ENCODE assay signal across 19 cellular contexts in the genomic region with DNA sequence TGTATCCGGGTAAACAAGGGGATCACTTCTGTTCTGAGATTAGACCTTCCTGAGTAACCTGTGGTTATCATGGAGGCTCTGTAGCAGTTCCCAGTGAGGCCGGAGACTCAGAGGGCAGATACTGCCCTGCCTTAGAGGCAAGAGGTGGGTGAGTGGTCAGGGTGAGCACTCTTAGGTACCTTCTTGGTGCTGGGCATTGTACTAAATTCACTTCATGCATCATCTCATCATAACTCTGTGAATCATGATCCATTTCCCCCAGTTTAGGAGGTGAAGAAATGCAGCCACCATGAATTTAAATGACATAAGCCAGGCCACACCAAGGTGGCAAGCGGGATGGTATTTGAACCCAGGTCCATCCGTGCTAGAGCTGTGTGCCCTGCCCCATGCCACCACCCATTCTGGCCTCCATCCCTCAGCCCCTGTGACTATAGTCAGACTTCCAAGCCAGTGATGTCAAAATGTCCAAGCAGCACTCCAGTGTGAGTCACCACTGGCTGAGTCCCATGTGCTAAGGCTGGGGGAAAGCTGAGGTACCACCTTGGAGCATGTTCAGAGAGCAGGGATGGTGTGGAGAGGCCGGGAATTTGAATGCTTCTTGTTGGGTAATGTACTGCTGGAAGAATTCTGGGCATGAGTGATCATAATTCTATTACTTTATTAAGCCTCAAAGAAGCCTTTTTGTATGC.
"Had no signal": no experiment of that assay in that cellular context is flagged by ENCODE, and none has a peak within 500 bp of the region (broad histone marks: within the 10 kb centered on the region; RNA-seq: fewer than 3 reads in every experiment).

No MANE protein-coding gene starts in this region.

- H3K27ac Mint-ChIP-seq: activated CD4-positive, alpha-beta T cell treated with anti-CD3 and anti-CD28 coated beads for 36 hours; activated CD8-positive, alpha-beta T cell treated with anti-CD3 and anti-CD28 coated beads for 36 hours; activated T-cell treated with anti-CD3 and anti-CD28 coated beads, Interleukin-2, amount 50 U/mL, for 72 hours; mesothelial cell of epicardium; neural progenitor cell; stimulated activated naive CD8-positive, alpha-beta T cell treated with anti-CD3 and anti-CD28 coated beads, Interleukin-15, Interleukin-2, amounts not matched to agents 100 ng/mL and 50 ng/mL, for 24 hours had no signal

- H3K79me2 ChIP-seq: parathyroid adenoma had no signal

- H3K4me3 ChIP-seq: colonic mucosa, lower lobe of right lung, neural progenitor cell, right lobe of liver, testis had no signal

- H3K27me3 Mint-ChIP-seq: activated CD4-positive, alpha-beta T cell treated with anti-CD3 and anti-CD28 coated beads for 36 hours; activated CD8-positive, alpha-beta T cell treated with anti-CD3 and anti-CD28 coated beads for 36 hours had no signal

- H3K27ac ChIP-seq: colonic mucosa, lower lobe of right lung, neural progenitor cell, parathyroid adenoma, right lobe of liver, testis, WERI-Rb-1 had no signal

- H3K4me2 ChIP-seq: neural progenitor cell had no signal

- H3K36me3 Mint-ChIP-seq: mesothelial cell of epicardium had no signal

- H3K36me3 ChIP-seq: colonic mucosa, lower lobe of right lung, neural progenitor cell, right lobe of liver, WERI-Rb-1 had no signal

- H3K9me3 Mint-ChIP-seq: activated CD8-positive, alpha-beta T cell treated with anti-CD3 and anti-CD28 coated beads for 36 hours; activated T-cell treated with anti-CD3 and anti-CD28 coated beads, Interleukin-2, amount 50 U/mL, for 72 hours; neural progenitor cell; stimulated activated naive CD8-positive, alpha-beta T cell treated with anti-CD3 and anti-CD28 coated beads, Interleukin-15, Interleukin-2, amounts not matched to agents 100 ng/mL and 50 ng/mL, for 24 hours had no signal

- H3K4me1 Mint-ChIP-seq: activated CD4-positive, alpha-beta T cell treated with anti-CD3 and anti-CD28 coated beads for 36 hours; mesothelial cell of epicardium; neural progenitor cell had no signal

- H3K4me3 Mint-ChIP-seq: activated CD4-positive, alpha-beta T cell treated with anti-CD3 and anti-CD28 coated beads for 36 hours; activated CD8-positive, alpha-beta T cell treated with anti-CD3 and anti-CD28 coated beads for 36 hours; activated T-cell treated with anti-CD3 and anti-CD28 coated beads, Interleukin-2, amount 50 U/mL, for 72 hours; mesothelial cell of epicardium; neural progenitor cell; stimulated activated naive CD8-positive, alpha-beta T cell treated with anti-CD3 and anti-CD28 coated beads, Interleukin-15, Interleukin-2, amounts not matched to agents 100 ng/mL and 50 ng/mL, for 24 hours had no signal

- H3K4me1 ChIP-seq: colonic mucosa, lower lobe of right lung, parathyroid adenoma, right lobe of liver, testis had no signal

- H3K9me3 ChIP-seq: colonic mucosa, lower lobe of right lung, right lobe of liver, testis had no signal

- H3K9ac ChIP-seq: neural progenitor cell, parathyroid adenoma had no signal

- DNase-seq: activated CD4-positive, alpha-beta T cell treated with anti-CD3 and anti-CD28 coated beads for 36 hours; activated CD8-positive, alpha-beta memory T cell treated with anti-CD3 and anti-CD28 coated beads, Interleukin-2, amount 50 U/mL, for 4 hours; activated CD8-positive, alpha-beta T cell treated with anti-CD3 and anti-CD28 coated beads for 36 hours; activated T-cell treated with anti-CD3 and anti-CD28 coated beads, Interleukin-2, amount 50 U/mL, for 72 hours; colonic mucosa; effector CD8-positive, alpha-beta T cell; hypothalamus; kidney glomerular epithelial cell; lower lobe of right lung; stimulated activated CD4-positive, alpha-beta T cell treated with anti-CD3 and anti-CD28 coated beads, Interleukin-4, amount 100 ng/mL, for 1 hour; stimulated activated CD8-positive, alpha-beta memory T cell treated with anti-CD3 and anti-CD28 coated beads, Interleukin-4, amount 100 ng/mL, for 48 hours; T-helper 1 cell; testis; WERI-Rb-1 had no signal

- H2AFZ ChIP-seq: neural progenitor cell, parathyroid adenoma had no signal

- H3K27me3 ChIP-seq: colonic mucosa, neural progenitor cell, right lobe of liver, testis had no signal
